Comparison of ENCODE assay signal across 27 cellular contexts in the genomic region with DNA sequence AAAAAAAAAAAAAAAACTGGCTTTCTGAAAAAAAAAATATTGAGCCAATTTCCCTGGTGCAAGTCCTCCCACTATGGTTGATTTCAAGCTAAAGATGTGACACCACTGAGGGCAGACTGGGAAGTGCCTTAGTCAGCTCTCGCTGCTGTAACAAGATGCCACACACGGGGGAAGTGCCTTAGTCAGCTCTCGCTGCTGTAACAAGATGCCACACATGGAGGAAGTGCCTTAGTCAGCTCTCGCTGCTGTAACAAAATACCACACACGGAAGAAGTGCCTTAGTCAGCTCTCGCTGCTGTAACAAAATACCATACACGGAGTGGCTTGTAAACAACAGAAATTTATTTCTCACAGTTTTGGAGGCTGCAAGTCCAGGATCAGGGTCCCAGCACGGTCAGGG. TPM values are rescaled to one million over a fixed set of nuclear protein-coding genes. Genes with fewer than 3 reads are reported as not detected.
"Had no signal": no experiment of that assay in that cellular context is flagged by ENCODE, and none has a peak within 500 bp of the region (broad histone marks: within the 10 kb centered on the region; RNA-seq: fewer than 3 reads in every experiment).

No MANE protein-coding gene starts in this region.

- ATAC-seq: activated T-cell treated with anti-CD3 and anti-CD28 coated beads, Interleukin-2, amount 50 U/mL, for 72 hours; Panc1; SK-N-SH treated with all-trans-retinoic acid at 6 μM for 48 hours; WTC11 had no signal

- DNase-seq: activated CD4-positive, alpha-beta memory T cell treated with anti-CD3 and anti-CD28 coated beads for 36 hours; activated CD4-positive, CD25-positive, alpha-beta regulatory T cell treated with anti-CD3 and anti-CD28 coated beads, Interleukin-2, amount 50 U/mL, for 72 hours; activated CD8-positive, alpha-beta memory T cell treated with anti-CD3 and anti-CD28 coated beads, Interleukin-2, amount 50 U/mL, for 4 hours; activated T-cell treated with anti-CD3 and anti-CD28 coated beads, Interleukin-2, amount 50 U/mL, for 72 hours; aorta; caudate nucleus; NCI-H1092 treated with DMSO at 0.1 percent for 48 hours; NCI-H1417 treated with DMSO at 0.1 percent for 48 hours; NCI-H1694; NCI-H2029; NCI-H2107; NCI-H2171 treated with DMSO at 0.1 percent for 48 hours; NCI-H345; NCI-H510A; NCI-H526 treated with DMSO at 0.1 percent for 48 hours; NCI-H82; Right ventricle myocardium superior; SW 1271 had no signal

- H3K36me3 ChIP-seq: breast epithelium, SJSA1 had no signal

- H3K4me1 ChIP-seq: breast epithelium, SJSA1 had no signal

- H3K9me3 ChIP-seq: breast epithelium, SJSA1 had no signal

- H3K27ac ChIP-seq: breast epithelium, coronary artery, RWPE1, SJSA1 had no signal

- H3K4me3 ChIP-seq: breast epithelium, coronary artery, SJSA1 had no signal

RNA-seq across cellular contexts. Expression of a gene that starts 23.4 kb away (rescaled TPM):
- total RNA-seq: activated CD4-positive, alpha-beta memory T cell treated with anti-CD3 and anti-CD28 coated beads for 36 hours; activated CD8-positive, alpha-beta memory T cell treated with anti-CD3 and anti-CD28 coated beads for 36 hours; MCF 10A; SJSA1 had no signal
